ENCODE assay signal across 25 cellular contexts in the genomic region with DNA sequence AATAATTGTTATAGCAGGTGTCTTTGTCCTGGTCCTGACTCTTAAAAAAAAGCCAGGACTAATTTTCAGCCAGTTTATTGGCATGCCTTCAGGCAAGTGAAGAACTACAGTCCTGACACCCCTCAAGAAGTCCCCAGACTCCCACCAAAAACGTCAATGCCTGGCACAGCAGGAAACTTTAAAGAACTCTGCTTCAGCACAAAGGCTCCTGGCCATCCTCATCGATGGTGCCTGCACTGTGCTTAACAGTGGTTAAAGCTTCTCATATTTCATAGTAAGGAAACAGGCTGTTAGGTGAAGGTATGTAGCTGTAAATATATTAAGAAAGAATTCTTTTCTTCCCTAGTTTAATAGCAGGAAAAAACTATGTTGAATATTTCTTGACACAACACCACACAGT.
DNase-seq lines count a peak whose midpoint lies in the region; ATAC-seq and TF ChIP-seq lines count a peak whose summit lies in the region.
"Had no signal": no experiment of that assay in that cellular context is flagged by ENCODE, and none has a peak within 500 bp of the region (broad histone marks: within the 10 kb centered on the region; RNA-seq: fewer than 3 reads in every experiment).

No MANE protein-coding gene starts in this region.

- ATAC-seq in GM23338 (peak; percentile 80), HG02610 (IDR thresholded peaks at IDR 0.05; ENCODE audit: unreplicated experiment) (no peak)
- no peak for ATAC-seq in effector memory CD8-positive, alpha-beta T cell (replicated peaks)
- ATAC-seq: GM12878, HepG2, PC-3, Right ventricle myocardium inferior, SK-N-SH treated with all-trans-retinoic acid at 6 μM for 48 hours had no signal

- H3K9me3 ChIP-seq in NT2/D1 (ENCODE audit: insufficient read depth, low read length) (no peaks in the 10 kb centered on the region), smooth muscle cell (replicated peaks; ENCODE audit: low read depth) (no peaks in the 10 kb centered on the region)
- H3K9me3 ChIP-seq: SJCRH30 had no signal

- H3K27me3 Mint-ChIP-seq in GM23338 (ENCODE audit: insufficient read depth, low read depth, poor library complexity), result no peaks in the 10 kb centered on the region
- peaks cover 0 to 11% of the 10 kb centered on the region in 2 donors for H3K27me3 Mint-ChIP-seq in effector memory CD8-positive, alpha-beta T cell

- TF ChIP-seq CTCF in GM23338 (conservative IDR thresholded peaks at IDR 0.05; ENCODE audit: low read depth in 2 of 2) (no peak), smooth muscle cell (IDR thresholded peaks at IDR 0.05; ENCODE audit: borderline replicate concordance, insufficient read depth, poor library complexity, severe bottlenecking) (no peak)

- H3K9me2 ChIP-seq in GM23338 (ENCODE audit: insufficient read depth), result no peaks in the 10 kb centered on the region

- 20% methylated on average over 2 of the region's 2 CpGs for WGBS in smooth muscle cell (ENCODE audit: low lambda C conversion rate)

- H3K79me2 ChIP-seq in GM23338 (replicated peaks; ENCODE audit: insufficient read depth), result no peaks in the 10 kb centered on the region
- no peaks in the 10 kb centered on the region for H3K79me2 ChIP-seq in smooth muscle cell (ENCODE audit: low read depth)

- H3K4me3 Mint-ChIP-seq in GM23338, result no peak overlapping the region
- H3K4me3 Mint-ChIP-seq in effector memory CD8-positive, alpha-beta T cell, result no peak overlapping the region
- H3K4me3 Mint-ChIP-seq: CD4-positive, alpha-beta memory T cell had no signal

- H3K9ac ChIP-seq in NT2/D1 (ENCODE audit: insufficient read length, low read depth) (no peak overlapping the region), smooth muscle cell (ENCODE audit: low read depth) (no peak overlapping the region)

- H3K4me1 Mint-ChIP-seq in GM23338, result peaks cover 4% of the 10 kb centered on the region; the same call in 2 of the 3 replicates
- H3K4me1 Mint-ChIP-seq in effector memory CD8-positive, alpha-beta T cell (ENCODE audit: low read depth in 2 of 2), result no peaks in the 10 kb centered on the region
- H3K4me1 Mint-ChIP-seq: CD4-positive, alpha-beta memory T cell had no signal

- no peaks in the 10 kb centered on the region for H3F3A ChIP-seq in GM23338 (replicated peaks; ENCODE audit: low read depth)
- no peaks in the 10 kb centered on the region for H3F3A ChIP-seq in smooth muscle cell (ENCODE audit: low read depth)

- H2AFZ ChIP-seq in GM23338, result no peak overlapping the region
- no peak overlapping the region for H2AFZ ChIP-seq in smooth muscle cell (ENCODE audit: low read depth)

- H4K20me1 ChIP-seq in GM23338 (replicated peaks; ENCODE audit: insufficient read depth), result no peaks in the 10 kb centered on the region
- H4K20me1 ChIP-seq in smooth muscle cell (ENCODE audit: low read depth), result no peaks in the 10 kb centered on the region

- peak; percentile 56 for DNase-seq in GM23338 (ENCODE audit: low spot score)
- peak; percentile 4 for DNase-seq in H7
- DNase-seq in NT2/D1 (ENCODE audit: low read depth, low spot score), result peak; percentile 8
- DNase-seq in iPS-NIHi11 (ENCODE audit: low spot score), result peak; percentile 23
- no peak for DNase-seq in smooth muscle cell (lab: John Stamatoyannopoulos, UW; ENCODE audit: unreplicated experiment)
- no peak for DNase-seq in effector memory CD8-positive, alpha-beta T cell
- DNase-seq in RPMI8226, result no peak
- DNase-seq: C1 segment of cervical spinal cord; CD4-positive, alpha-beta memory T cell; COR-L47; DMS79; EL; GDM1; Karpas-422; MV-4-11; NCI-H1105; NCI-H1436 treated with DMSO at 0.1 percent for 48 hours; NCI-H187 treated with DMSO at 0.1 percent for 48 hours; PC-3; SJCRH30 had no signal

- H3K36me3 ChIP-seq in GM23338 (ENCODE audit: insufficient read depth) (no peaks in the 10 kb centered on the region), H7 (replicated peaks; ENCODE audit: control insufficient read depth, insufficient read depth, low read length) (no peaks in the 10 kb centered on the region), NT2/D1 (ENCODE audit: insufficient read depth, insufficient read length, low read length) (no peaks in the 10 kb centered on the region), smooth muscle cell (ENCODE audit: low read depth) (no peaks in the 10 kb centered on the region)
- H3K36me3 ChIP-seq: SJCRH30 had no signal

- no peaks in the 10 kb centered on the region for H3K36me3 Mint-ChIP-seq in GM23338 (ENCODE audit: low read depth)
- no peaks in the 10 kb centered on the region for H3K36me3 Mint-ChIP-seq in effector memory CD8-positive, alpha-beta T cell (ENCODE audit: insufficient read depth)
- H3K36me3 Mint-ChIP-seq: CD4-positive, alpha-beta memory T cell had no signal

- H3K4me1 ChIP-seq in GM23338 (ENCODE audit: insufficient read depth) (peaks cover 10% of the 10 kb centered on the region; the same call in 1 of the 2 replicates), NT2/D1 (ENCODE audit: insufficient read depth, insufficient read length) (no peaks in the 10 kb centered on the region), smooth muscle cell (ENCODE audit: low read depth) (peaks cover 4% of the 10 kb centered on the region)
- H3K4me1 ChIP-seq: SJCRH30 had no signal

- H3K4me3 ChIP-seq in GM23338 (no peak overlapping the region), H7 (ENCODE audit: insufficient read depth, low read depth, low read length) (no peak overlapping the region), NT2/D1 (ENCODE audit: insufficient read length, low read depth) (no peak overlapping the region), smooth muscle cell (no peak overlapping the region)
- H3K4me3 ChIP-seq: GM12878, SJCRH30 had no signal

- H3K9me3 Mint-ChIP-seq in GM23338, result no peaks in the 10 kb centered on the region
- H3K9me3 Mint-ChIP-seq in effector memory CD8-positive, alpha-beta T cell, result no peaks in the 10 kb centered on the region

- no peak overlapping the region for H3K27ac ChIP-seq in GM23338 (ENCODE audit: low read depth)
- H3K27ac ChIP-seq in smooth muscle cell (ENCODE audit: low read depth), result no peak overlapping the region
- H3K27ac ChIP-seq: SJCRH30 had no signal

- H3K27ac Mint-ChIP-seq in GM23338, result peak overlapping the region; percentile 65; the same call in 1 of the 2 replicates
- H3K27ac Mint-ChIP-seq in effector memory CD8-positive, alpha-beta T cell, result no peak overlapping the region
- H3K27ac Mint-ChIP-seq: CD4-positive, alpha-beta memory T cell had no signal

- H3K4me2 ChIP-seq in GM23338, result no peak overlapping the region
- H3K4me2 ChIP-seq in smooth muscle cell, result no peak overlapping the region

- H3K27me3 ChIP-seq in GM23338 (ENCODE audit: insufficient read depth) (no peaks in the 10 kb centered on the region), H7 (ENCODE audit: control insufficient read depth, insufficient read depth, low read length) (no peaks in the 10 kb centered on the region), NT2/D1 (ENCODE audit: insufficient read depth, insufficient read length) (no peaks in the 10 kb centered on the region), smooth muscle cell (ENCODE audit: low read depth) (peaks cover 4% of the 10 kb centered on the region)
- H3K27me3 ChIP-seq: SJCRH30 had no signal

TF ChIP-seq in GM23338, 12 proteins besides CTCF, POLR2A, EP300 and RAD21 (continues in another document):
- no peak for TF ChIP-seq EZH2phosphoT487 (IDR thresholded peaks at IDR 0.05; ENCODE audit: unreplicated experiment)

Comparison
In these comparisons a context has a peak if more than half of its experiments do, and no peak if none do; other contexts are left out.
1. DNase-seq: peak in GM23338 (single experiment), H7 (single experiment), NT2/D1 (single experiment) and iPS-NIHi11 (single experiment); none in smooth muscle cell (single experiment), effector memory CD8-positive, alpha-beta T cell (0 of 3) and RPMI8226 (single experiment).